In genomic region chr5:133121611-133122150, GRCh38 we compare ENCODE assay signal across 21 cellular contexts.
DNase-seq lines count a peak whose midpoint lies in the region; ATAC-seq lines count a peak whose summit lies in the region.
"Had no signal": no experiment of that assay in that cellular context is flagged by ENCODE, and none has a peak within 500 bp of the region (broad histone marks: within the 10 kb centered on the region; RNA-seq: fewer than 3 reads in every experiment).

No MANE protein-coding gene starts in this region.

- no peaks in the 10 kb centered on the region for H3K9me3 ChIP-seq in BLaER1 treated with 17β-estradiol and CSF1 and Interleukin-3, amounts not matched to agents 10 nM and 100 nM (replicated peaks in 1 of 11)
- H3K9me3 ChIP-seq in skeletal muscle tissue (ENCODE audit: control insufficient read depth in 3 of 3, low read length in 3 of 3) = no peaks in the 10 kb centered on the region
- H3K9me3 ChIP-seq: HAP-1, SJCRH30 had no signal

- no peaks in the 10 kb centered on the region; a peak in 1 of 22 replicates for H4K20me1 ChIP-seq in BLaER1 treated with 17β-estradiol and CSF1 and Interleukin-3, amounts not matched to agents 10 nM and 100 nM

- H3K4me1 ChIP-seq in BLaER1 treated with 17β-estradiol and CSF1 and Interleukin-3, amounts not matched to agents 10 nM and 100 nM = peaks cover 17 to 48% (median 34%) of the 10 kb centered on the region in 10 experiments; a peak in 19 of 20 replicates
- H3K4me1 ChIP-seq in skeletal muscle tissue (ENCODE audit: control insufficient read depth in 3 of 3, insufficient read depth in 3 of 3, low read length in 3 of 3) = peaks cover 57 to 80% (median 65%) of the 10 kb centered on the region in 3 donors
- H3K4me1 ChIP-seq: HAP-1 had no signal

- peak overlapping the region in 2 of 11 experiments; percentile 4; a peak in 1 of 22 replicates for H3K9ac ChIP-seq in BLaER1 treated with 17β-estradiol and CSF1 and Interleukin-3, amounts not matched to agents 10 nM and 100 nM
- H3K9ac ChIP-seq in skeletal muscle tissue (ENCODE audit: low read depth in 1 of 3, low read length in 3 of 3) = peak overlapping the region in 1 of 3 donors; percentile 63

- DNase-seq in activated CD8-positive, alpha-beta memory T cell treated with anti-CD3 and anti-CD28 coated beads, Interleukin-2, amount 50 U/mL, for 48 hours = peak; percentile 32
- no peak for DNase-seq in activated CD8-positive, alpha-beta memory T cell treated with anti-CD3 and anti-CD28 coated beads, Interleukin-2, amount 50 U/mL, for 4 hours
- no peak for DNase-seq in left colon
- no peak for DNase-seq in activated CD4-positive, alpha-beta T cell treated with anti-CD3 and anti-CD28 coated beads, Interleukin-2, amount 50 U/mL, for 4 hours
- DNase-seq: CD4-positive, alpha-beta memory T cell; COR-L47; GOT3; KBM-7; MV-4-11; NCI-H1105; NCI-H1436 treated with DMSO at 0.1 percent for 48 hours; NCI-H187 treated with DMSO at 0.1 percent for 48 hours; NCI-H524; NCI-H774; PC-3; SJCRH30 had no signal

- no peaks in the 10 kb centered on the region for H3K36me3 ChIP-seq in BLaER1 treated with 17β-estradiol and CSF1 and Interleukin-3, amounts not matched to agents 10 nM and 100 nM
- no peaks in the 10 kb centered on the region for H3K36me3 ChIP-seq in skeletal muscle tissue (ENCODE audit: control insufficient read depth in 3 of 3, insufficient read depth in 3 of 3, low read length in 3 of 3)
- H3K36me3 ChIP-seq: HAP-1, SJCRH30 had no signal

- intact Hi-C loops in left colon (cut with DNase I, micrococcal nuclease) = no loop called here

- ATAC-seq in left colon (peak; percentile 5), GM18907 (IDR thresholded peaks at IDR 0.05; ENCODE audit: unreplicated experiment) (no peak)
- ATAC-seq: PC-3, Right ventricle myocardium inferior had no signal

- peak overlapping the region in 6 of 11 experiments; percentile 14 to 60 (median 38); a peak in 7 of 22 replicates for H3K27ac ChIP-seq in BLaER1 treated with 17β-estradiol and CSF1 and Interleukin-3, amounts not matched to agents 10 nM and 100 nM
- peak overlapping the region; percentile 82 for H3K27ac ChIP-seq in skeletal muscle tissue (ENCODE audit: low read depth, low read length)
- H3K27ac ChIP-seq: SJCRH30 had no signal

- H3K4me3 ChIP-seq in BLaER1 treated with 17β-estradiol and CSF1 and Interleukin-3, amounts not matched to agents 10 nM and 100 nM = no peak overlapping the region
- no peak overlapping the region for H3K4me3 ChIP-seq in skeletal muscle tissue (ENCODE audit: low read length in 3 of 3)
- H3K4me3 ChIP-seq: HAP-1, SJCRH30 had no signal

- no peaks in the 10 kb centered on the region for H3K27me3 ChIP-seq in BLaER1 treated with 17β-estradiol and CSF1 and Interleukin-3, amounts not matched to agents 10 nM and 100 nM
- H3K27me3 ChIP-seq in skeletal muscle tissue (ENCODE audit: control insufficient read depth in 3 of 3, insufficient read depth in 3 of 3, low read length in 3 of 3) = no peaks in the 10 kb centered on the region
- H3K27me3 ChIP-seq: SJCRH30 had no signal

- peak overlapping the region in 10 of 11 experiments; percentile 38 to 86 (median 69); a peak in 19 of 22 replicates for H3K4me2 ChIP-seq in BLaER1 treated with 17β-estradiol and CSF1 and Interleukin-3, amounts not matched to agents 10 nM and 100 nM
